Comparison of ENCODE assay signal across 8 cellular contexts in the genomic region with DNA sequence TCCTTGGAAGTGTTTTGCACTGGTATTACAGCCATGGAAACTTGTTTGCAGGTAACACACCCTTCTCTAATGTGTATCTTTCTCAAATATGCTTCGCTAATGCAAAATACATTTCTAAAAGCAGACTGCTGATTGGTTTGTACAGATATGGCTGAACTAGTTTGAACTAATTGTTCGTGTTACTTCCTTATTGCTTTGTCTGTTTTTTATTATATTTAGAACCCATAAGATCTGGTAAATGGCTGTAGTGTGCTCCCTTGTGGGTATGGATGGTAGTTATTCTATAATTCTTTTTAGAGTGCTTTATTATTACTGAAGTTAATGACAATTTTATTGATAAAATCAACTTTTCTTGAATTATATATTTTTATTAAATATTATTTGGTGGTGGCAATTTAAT. TPM values are rescaled to one million over a fixed set of nuclear protein-coding genes. Genes with fewer than 3 reads are reported as not detected.
A peak's percentile ranks its signal among the peaks of the same experiment; 100 is the strongest.
DNase-seq lines count a peak whose midpoint lies in the region; ATAC-seq and TF ChIP-seq lines count a peak whose summit lies in the region.

No MANE protein-coding gene starts in this region.

- peaks cover 48% of the 10 kb centered on the region for H3K36me3 Mint-ChIP-seq in stimulated activated naive CD8-positive, alpha-beta T cell treated with anti-CD3 and anti-CD28 coated beads, Interleukin-15, Interleukin-2, amounts not matched to agents 100 ng/mL and 50 ng/mL, for 24 hours (ENCODE audit: low read depth)
- peaks cover 63% of the 10 kb centered on the region for H3K36me3 Mint-ChIP-seq in brain

- H3K4me1 Mint-ChIP-seq in stimulated activated naive CD8-positive, alpha-beta T cell treated with anti-CD3 and anti-CD28 coated beads, Interleukin-15, Interleukin-2, amounts not matched to agents 100 ng/mL and 50 ng/mL, for 24 hours (ENCODE audit: low read depth) = peaks cover 77% of the 10 kb centered on the region
- peaks cover 33% of the 10 kb centered on the region for H3K4me1 Mint-ChIP-seq in brain

- intact Hi-C loops in vagina (cut with DNase I) = no loop called here

- H3K4me3 Mint-ChIP-seq in stimulated activated naive CD8-positive, alpha-beta T cell treated with anti-CD3 and anti-CD28 coated beads, Interleukin-15, Interleukin-2, amounts not matched to agents 100 ng/mL and 50 ng/mL, for 24 hours = peak overlapping the region; percentile 53
- peak overlapping the region; percentile 59 to 79 (median 68) for H3K4me3 Mint-ChIP-seq in brain

- no peaks in the 10 kb centered on the region for H3K27me3 ChIP-seq in vagina

- H3K27me3 Mint-ChIP-seq in stimulated activated naive CD8-positive, alpha-beta T cell treated with anti-CD3 and anti-CD28 coated beads, Interleukin-15, Interleukin-2, amounts not matched to agents 100 ng/mL and 50 ng/mL, for 24 hours = no peaks in the 10 kb centered on the region
- no peaks in the 10 kb centered on the region for H3K27me3 Mint-ChIP-seq in brain

- no peak for DNase-seq in stimulated activated naive CD8-positive, alpha-beta T cell treated with anti-CD3 and anti-CD28 coated beads, Interleukin-15, Interleukin-2, amounts not matched to agents 100 U/mL and 50 U/mL, for 24 hours
- DNase-seq in left kidney (ENCODE audit: low read depth, low spot score) = peak; percentile 20
- no peak for DNase-seq in vagina (ENCODE audit: extremely low spot score in 2 of 2)
- no peak for DNase-seq in NAMALWA (ENCODE audit: low spot score)
- no peak for DNase-seq in DMS153 treated with DMSO at 0.1 percent for 48 hours (lab: John Stamatoyannopoulos, UW; ENCODE audit: unreplicated experiment)
- DNase-seq in SHP77 treated with DMSO at 0.1 percent for 48 hours (lab: John Stamatoyannopoulos, UW) = no peak

- H3K9me3 ChIP-seq in vagina = no peaks in the 10 kb centered on the region

- no peak overlapping the region for H3K4me3 ChIP-seq in vagina

- no peaks in the 10 kb centered on the region for H3K36me3 ChIP-seq in vagina

- no peak overlapping the region for H3K27ac Mint-ChIP-seq in stimulated activated naive CD8-positive, alpha-beta T cell treated with anti-CD3 and anti-CD28 coated beads, Interleukin-15, Interleukin-2, amounts not matched to agents 100 ng/mL and 50 ng/mL, for 24 hours
- peak overlapping the region in 2 of 5 experiments; percentile 41 to 91 for H3K27ac Mint-ChIP-seq in brain

- TF ChIP-seq CTCF in brain (conservative IDR thresholded peaks at IDR 0.05) (peak; percentile 36 to 37), vagina (IDR thresholded peaks at IDR 0.05) (peak in 1 of 3 experiments; percentile 21)

- H3K4me1 ChIP-seq in vagina = peaks cover 52% of the 10 kb centered on the region

- ATAC-seq in stimulated activated naive CD8-positive, alpha-beta T cell treated with anti-CD3 and anti-CD28 coated beads, Interleukin-15, Interleukin-2, amounts not matched to agents 100 U/mL and 50 U/mL, for 24 hours = no peak

- no peak for TF ChIP-seq POLR2A in vagina (IDR thresholded peaks at IDR 0.05)

- peak overlapping the region; percentile 6 for H3K27ac ChIP-seq in vagina

- H3K9me3 Mint-ChIP-seq in stimulated activated naive CD8-positive, alpha-beta T cell treated with anti-CD3 and anti-CD28 coated beads, Interleukin-15, Interleukin-2, amounts not matched to agents 100 ng/mL and 50 ng/mL, for 24 hours = peaks cover 21% of the 10 kb centered on the region
- H3K9me3 Mint-ChIP-seq in brain = peaks cover 39 to 64% (median 52%) of the 10 kb centered on the region in 5 experiments

RNA-seq across cellular contexts. Expression of a gene that starts 53.0 kb away (rescaled TPM):
- 23.9 TPM for polyA plus RNA-seq in brain (ENCODE audit: insufficient read depth, low read depth, low replicate concordance)
- total RNA-seq in vagina = 46.4 TPM
